ENCODE assay signal across 17 cellular contexts in genomic region chr19:53131085-53131484, GRCh38. TPM values are rescaled to one million over a fixed set of nuclear protein-coding genes. Genes with fewer than 3 reads are reported as not detected.
DNase-seq lines count a peak whose midpoint lies in the region; ATAC-seq and TF ChIP-seq lines count a peak whose summit lies in the region.
"Had no signal": no experiment of that assay in that cellular context is flagged by ENCODE, and none has a peak within 500 bp of the region (broad histone marks: within the 10 kb centered on the region; RNA-seq: fewer than 3 reads in every experiment).

No MANE protein-coding gene starts in this region.

- TF ChIP-seq POLR2A in adrenal gland (IDR thresholded peaks at IDR 0.05) = peak in 1 of 2 donors; percentile 0
- TF ChIP-seq POLR2A in uterus (IDR thresholded peaks at IDR 0.05) = no peak

- no peak overlapping the region for H4K5ac ChIP-seq in mesendoderm (ENCODE audit: low read length)

- H2BK120ac ChIP-seq in mesendoderm (ENCODE audit: low read depth, low read length) = no peak overlapping the region

- intact Hi-C loops in heart right ventricle (cut with DNase I) (loop anchor here in 2 of 10 donors (1.0 to 5.0 kb wide), 3 partner anchors 26 to 54 kb away; partner anchors contain the start of gene ZNF160 (in 1 of the 2)), left cardiac atrium (cut with DNase I) (no loop called here), adrenal gland (cut with DNase I) (no loop called here), uterus (cut with DNase I; ENCODE audit: low total_unique reads) (no loop called here)

- H3K36me3 Mint-ChIP-seq in stimulated activated naive B cell treated with anti-CD40 and anti-IgM and Interleukin-4, amounts not matched to agents 10 μg/mL and 1 μg/mL and 100 μg/mL, for 72 hours = peaks cover 16 to 32% of the 10 kb centered on the region in 2 donors

- no peaks in the 10 kb centered on the region for H3K79me2 ChIP-seq in mesendoderm (ENCODE audit: control insufficient read depth, insufficient read depth, low read length)

- H3K27ac Mint-ChIP-seq in stimulated activated naive B cell treated with anti-CD40 and anti-IgM and Interleukin-4, amounts not matched to agents 10 μg/mL and 1 μg/mL and 100 μg/mL, for 72 hours = no peak overlapping the region
- H3K27ac Mint-ChIP-seq: IgD-negative memory B cell had no signal

- no peak overlapping the region for H4K8ac ChIP-seq in mesendoderm (ENCODE audit: low read depth, low read length)

- H3K4me2 ChIP-seq in mesendoderm (ENCODE audit: low read length) = no peak overlapping the region

- peaks cover 0 to 3% (median 0%) of the 10 kb centered on the region in 7 donors for H3K27me3 ChIP-seq in heart right ventricle
- H3K27me3 ChIP-seq in adrenal gland = no peaks in the 10 kb centered on the region
- no peaks in the 10 kb centered on the region for H3K27me3 ChIP-seq in mesendoderm (ENCODE audit: insufficient read depth, low read length, poor library complexity)
- no peaks in the 10 kb centered on the region for H3K27me3 ChIP-seq in uterus
- H3K27me3 ChIP-seq: stomach had no signal

- H3K18ac ChIP-seq in mesendoderm (ENCODE audit: low read length) = no peak overlapping the region

- H3K4me3 ChIP-seq in heart right ventricle = peak overlapping the region in 5 of 10 donors; percentile 0 to 75 (median 74)
- H3K4me3 ChIP-seq in adrenal gland = peak overlapping the region in 1 of 4 donors; percentile 73
- no peak overlapping the region for H3K4me3 ChIP-seq in mesendoderm (ENCODE audit: low read length)
- no peak overlapping the region for H3K4me3 ChIP-seq in uterus

- H3K27ac ChIP-seq in heart right ventricle (peak overlapping the region in 8 of 10 donors; percentile 7 to 92 (median 72)), adrenal gland (peak overlapping the region in 4 of 5 donors; percentile 85 to 97 (median 92)), mesendoderm (ENCODE audit: low read depth, low read length) (no peak overlapping the region), uterus (no peak overlapping the region)
- H3K27ac ChIP-seq: stomach had no signal

- no peak overlapping the region for H2BK5ac ChIP-seq in mesendoderm (ENCODE audit: low read length)

- peaks cover 5 to 8% of the 10 kb centered on the region in 2 donors for H3K9me3 Mint-ChIP-seq in stimulated activated naive B cell treated with anti-CD40 and anti-IgM and Interleukin-4, amounts not matched to agents 10 μg/mL and 1 μg/mL and 100 μg/mL, for 72 hours

- H3K56ac ChIP-seq in mesendoderm (ENCODE audit: low read length) = no peak overlapping the region

- peaks cover 15 to 27% of the 10 kb centered on the region in 2 donors for H3K4me1 Mint-ChIP-seq in stimulated activated naive B cell treated with anti-CD40 and anti-IgM and Interleukin-4, amounts not matched to agents 10 μg/mL and 1 μg/mL and 100 μg/mL, for 72 hours

- H3K4ac ChIP-seq in mesendoderm (ENCODE audit: low read depth, low read length) = no peak overlapping the region

- no peak overlapping the region for H3K9ac ChIP-seq in mesendoderm (ENCODE audit: low read length)

- H2AK5ac ChIP-seq in mesendoderm (ENCODE audit: low read length) = no peak overlapping the region

- H3K23ac ChIP-seq in mesendoderm (ENCODE audit: low read length) = no peak overlapping the region

- H3K36me3 ChIP-seq in heart right ventricle = peaks cover 0 to 3% (median 0%) of the 10 kb centered on the region in 9 donors
- H3K36me3 ChIP-seq in adrenal gland (replicated peaks in 1 of 2) = no peaks in the 10 kb centered on the region
- H3K36me3 ChIP-seq in mesendoderm (ENCODE audit: control insufficient read depth, insufficient read depth, low read length) = no peaks in the 10 kb centered on the region
- no peaks in the 10 kb centered on the region for H3K36me3 ChIP-seq in uterus

- DNase-seq in heart right ventricle (no peak), left cardiac atrium (no peak), adrenal gland (peak in 5 of 7 donors; percentile 21 to 49 (median 38)), mesendoderm (peak; percentile 57), NCI-H2171 treated with DMSO at 0.1 percent for 48 hours (lab: John Stamatoyannopoulos, UW) (no peak), uterus (no peak), 8988T (no peak)
- DNase-seq in stimulated activated naive B cell treated with anti-CD40 and anti-IgM and Interleukin-4, amounts not matched to agents 10 μg/mL and 1 μg/mL and 100 μg/mL, for 72 hours = no peak
- DNase-seq: activated B cell treated with CpG ODN at 0.5 μM for 24 hours; activated naive CD4-positive, alpha-beta T cell treated with anti-CD3 and anti-CD28 coated beads, Interleukin-2, amount 50 U/mL, for 16 hours; Calu3; foreskin melanocyte; MV-4-11; NCI-H2081; stomach; SW 1271 had no signal

- WGBS in heart right ventricle, 2 donors = 43 to 57% methylated on average over 1 of the region's 1 CpG
- WGBS in adrenal gland, 4 donors = 0 to 80% (median 17%) methylated on average over 1 of the region's 1 CpG
- no CpG with 5 or more reads among the region's 1 CpG for WGBS in mesendoderm (ENCODE audit: extremely low coverage, insufficient coverage, low lambda C conversion rate)

- H3K9me3 ChIP-seq in heart right ventricle (peaks cover 0 to 34% (median 0%) of the 10 kb centered on the region in 11 donors), adrenal gland (replicated peaks in 1 of 3) (no peaks in the 10 kb centered on the region), uterus (no peaks in the 10 kb centered on the region)

- H3K4me1 ChIP-seq in heart right ventricle = peaks cover 9 to 33% (median 25%) of the 10 kb centered on the region in 9 donors
- peaks cover 25 to 34% of the 10 kb centered on the region in 2 donors for H3K4me1 ChIP-seq in adrenal gland (replicated peaks in 1 of 2)
- H3K4me1 ChIP-seq in mesendoderm (ENCODE audit: control insufficient read depth, low read depth, low read length) = peaks cover 4% of the 10 kb centered on the region
- no peaks in the 10 kb centered on the region for H3K4me1 ChIP-seq in uterus

- no peak overlapping the region for H2BK15ac ChIP-seq in mesendoderm (replicated peaks; ENCODE audit: low read depth)

- ATAC-seq in heart right ventricle = peak in 3 of 8 donors; percentile 18 to 69 (median 51)
- no peak for ATAC-seq in left cardiac atrium
- ATAC-seq in stimulated activated naive B cell treated with anti-CD40 and anti-IgM and Interleukin-4, amounts not matched to agents 10 μg/mL and 1 μg/mL and 100 μg/mL, for 72 hours (replicated peaks) = no peak

- H3K79me1 ChIP-seq in mesendoderm (ENCODE audit: low read length) = no peaks in the 10 kb centered on the region

- H3K27me3 Mint-ChIP-seq in stimulated activated naive B cell treated with anti-CD40 and anti-IgM and Interleukin-4, amounts not matched to agents 10 μg/mL and 1 μg/mL and 100 μg/mL, for 72 hours = peaks cover 0 to 9% of the 10 kb centered on the region in 2 donors
- H3K27me3 Mint-ChIP-seq: activated B cell treated with CpG ODN at 0.5 μM for 24 hours had no signal

- TF ChIP-seq CTCF in heart right ventricle (IDR thresholded peaks at IDR 0.05) (no peak), adrenal gland (IDR thresholded peaks at IDR 0.05) (no peak), uterus (IDR thresholded peaks at IDR 0.05) (no peak)

- H3K4me3 Mint-ChIP-seq in stimulated activated naive B cell treated with anti-CD40 and anti-IgM and Interleukin-4, amounts not matched to agents 10 μg/mL and 1 μg/mL and 100 μg/mL, for 72 hours = peak overlapping the region; percentile 85 to 88

RNA-seq across cellular contexts. Expression of gene ZNF415, which starts 1.6 kb away (rescaled TPM):
- 10 to 100 TPM; 18.7 to 32.5 (median 22.8) TPM for total RNA-seq in heart right ventricle
- 10 to 100 TPM in 1 of 2 donors, 1 to 10 TPM in 1; 9.5 to 19.8 TPM for polyA plus RNA-seq in heart right ventricle
- 10 to 100 TPM; 19.5 to 23.0 TPM for total RNA-seq in left cardiac atrium
- total RNA-seq in adrenal gland = 10 to 100 TPM; 20.3 to 48.8 (median 35.0) TPM
- 10 to 100 TPM; 17.5 to 45.4 (median 42.0) TPM for polyA plus RNA-seq in adrenal gland
- polyA plus RNA-seq in mesendoderm (2013, experiment 1 of 2) = 8.1 TPM
- 8.0 TPM for polyA plus RNA-seq in mesendoderm (2013, experiment 2 of 2)
- 10 to 100 TPM in 2 of 4 donors, 1 to 10 TPM in 2; 9.5 to 27.2 (median 14.7) TPM for total RNA-seq in uterus
- total RNA-seq: Calu3 had no signal

RNA-seq across cellular contexts. Expression of gene ZNF347, which starts 27.8 kb away (rescaled TPM):
- 10 to 100 TPM in 2 of 10 donors, 1 to 10 TPM in 8; 5.4 to 11.3 (median 7.2) TPM for total RNA-seq in heart right ventricle
- polyA plus RNA-seq in heart right ventricle = 1 to 10 TPM; 2.0 to 3.2 TPM
- 1 to 10 TPM; 6.2 to 7.8 TPM for total RNA-seq in left cardiac atrium
- total RNA-seq in adrenal gland = 10 to 100 TPM in 6 of 8 donors, 1 to 10 TPM in 2; 8.1 to 20.8 (median 14.4) TPM
- 10 to 100 TPM in 1 of 3 donors, 1 to 10 TPM in 2; 1.9 to 13.5 (median 4.2) TPM for polyA plus RNA-seq in adrenal gland
- polyA plus RNA-seq in mesendoderm (2013, experiment 1 of 2) = 5.7 TPM
- polyA plus RNA-seq in mesendoderm (2013, experiment 2 of 2) = 6.0 TPM
- total RNA-seq in uterus = 10 to 100 TPM; 10.2 to 25.4 (median 16.9) TPM
- total RNA-seq: Calu3 had no signal

RNA-seq across cellular contexts. Expression of gene ZNF160, which starts 27.9 kb away (rescaled TPM):
- total RNA-seq in heart right ventricle (10 to 100 TPM in 9 of 10 donors, 1 to 10 TPM in 1; 9.8 to 22.9 (median 18.5) TPM), left cardiac atrium (10 to 100 TPM; 16.5 to 17.0 TPM), adrenal gland (10 to 100 TPM; 28.3 to 90.9 (median 58.2) TPM), uterus (10 to 100 TPM; 10.9 to 75.3 (median 52.1) TPM)
- polyA plus RNA-seq in heart right ventricle (10 to 100 TPM in 1 of 2 donors, 1 to 10 TPM in 1; 9.1 to 25.9 TPM), adrenal gland (10 to 100 TPM; 26.1 to 66.6 (median 39.4) TPM)
- polyA plus RNA-seq in mesendoderm (2013, experiment 1 of 2) = 14.5 TPM
- polyA plus RNA-seq in mesendoderm (2013, experiment 2 of 2) = 14.4 TPM

Comparison
In these comparisons a context has a peak if more than half of its experiments do, and no peak if none do; other contexts are left out.
1. DNase-seq: peak in adrenal gland (5 of 7) and mesendoderm (single experiment); none in heart right ventricle (0 of 2), left cardiac atrium (single experiment), stimulated activated naive B cell treated with anti-CD40 and anti-IgM and Interleukin-4, amounts not matched to agents 10 μg/mL and 1 μg/mL and 100 μg/mL, for 72 hours (single experiment), NCI-H2171 treated with DMSO at 0.1 percent for 48 hours (single experiment), uterus (0 of 2) and 8988T (single experiment).
2. H3K27ac ChIP-seq: peak in heart right ventricle (8 of 10) and adrenal gland (4 of 5); none in mesendoderm (single experiment) and uterus (0 of 2).